In the genomic region with DNA sequence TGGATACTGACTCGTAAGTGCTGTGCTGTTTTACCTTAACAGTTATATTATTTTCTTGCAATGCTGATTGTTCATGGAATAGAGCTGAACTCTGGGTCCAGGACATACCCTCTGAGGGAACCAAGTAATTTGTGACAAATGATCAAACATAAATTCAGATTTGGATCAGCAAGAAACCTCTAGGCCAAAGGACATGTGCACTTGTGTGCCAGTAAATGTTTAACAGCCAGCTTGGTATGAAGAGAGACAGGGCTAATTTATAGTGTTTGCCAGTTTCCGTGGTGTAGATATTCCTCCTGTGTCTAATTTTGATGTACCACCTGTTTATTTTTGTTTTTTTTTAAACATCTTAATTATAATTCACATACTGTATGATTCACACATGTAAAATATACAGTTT, we compare ENCODE assay signal across 5 cellular contexts.
"Had no signal": no experiment of that assay in that cellular context is flagged by ENCODE, and none has a peak within 500 bp of the region (broad histone marks: within the 10 kb centered on the region; RNA-seq: fewer than 3 reads in every experiment).

No MANE protein-coding gene starts in this region.

- ATAC-seq: GM23338 had no signal

- H2AFZ ChIP-seq: GM23338 had no signal

- H3K4me3 ChIP-seq: GM23338 had no signal

- DNase-seq: H9, HCEC 1CT, KBM-7 had no signal

- H3K4me2 ChIP-seq: GM23338, KMS-11 had no signal

- H3K27ac ChIP-seq: KMS-11 had no signal
